12 cellular contexts compared by ENCODE assay signal in genomic region chr15:31308185-31308639, GRCh38. TPM values are rescaled to one million over a fixed set of nuclear protein-coding genes. Genes with fewer than 3 reads are reported as not detected.
DNase-seq lines count a peak whose midpoint lies in the region; ATAC-seq and TF ChIP-seq lines count a peak whose summit lies in the region.
"Had no signal": no experiment of that assay in that cellular context is flagged by ENCODE, and none has a peak within 500 bp of the region (broad histone marks: within the 10 kb centered on the region; RNA-seq: fewer than 3 reads in every experiment).

No MANE protein-coding gene starts in this region.

- DNase-seq in COLO668 (lab: John Stamatoyannopoulos, UW; ENCODE audit: unreplicated experiment) (peak; percentile 62), GM19238 (ENCODE audit: insufficient read length, low spot score) (peak; percentile 42), NB4 (ENCODE audit: low read depth) (peak; percentile 67), iPS-NIHi11 (ENCODE audit: low spot score) (peak; percentile 45), dedifferentiated amniotic fluid mesenchymal stem cell (ENCODE audit: extremely low spot score) (no peak), spleen (no peak), T1000 (lab: John Stamatoyannopoulos, UW) (no peak)
- DNase-seq: MG63; stimulated activated CD4-positive, alpha-beta T cell treated with anti-CD3 and anti-CD28 coated beads, Interleukin-4, amount 100 ng/mL, for 24 hours had no signal

- WGBS in spleen, 5 donors = 39 to 66% (median 53%) methylated on average over 4 to 5 of the region's 5 CpGs

- H3K4me1 ChIP-seq in spleen = peaks cover 0 to 53% (median 35%) of the 10 kb centered on the region in 6 donors

- no peak for ATAC-seq in HG02623 (IDR thresholded peaks at IDR 0.05; ENCODE audit: unreplicated experiment)
- ATAC-seq: SK-N-SH treated with all-trans-retinoic acid at 6 μM for 48 hours had no signal

- peak overlapping the region in 3 of 8 donors; percentile 4 to 59 (median 36) for H3K27ac ChIP-seq in spleen
- H3K27ac ChIP-seq: coronary artery had no signal

- TF ChIP-seq POLR2A in NB4 (IDR thresholded peaks at IDR 0.05; ENCODE audit: extremely low read depth, insufficient read length) (no peak), spleen (IDR thresholded peaks at IDR 0.05) (no peak)

- intact Hi-C loops in spleen (cut with DNase I; ENCODE audit: low total_unique reads) = no loop called here

- no peaks in the 10 kb centered on the region for H3K36me3 ChIP-seq in spleen
- H3K36me3 ChIP-seq: MG63 had no signal

- H3K4me3 ChIP-seq in NB4 (ENCODE audit: low read depth, low read length) (no peak overlapping the region), spleen (no peak overlapping the region)
- H3K4me3 ChIP-seq: coronary artery, MG63 had no signal

- no peaks in the 10 kb centered on the region for H3K27me3 ChIP-seq in spleen (replicated peaks in 1 of 7)
- H3K27me3 ChIP-seq: MG63 had no signal

- peaks cover 0 to 4% (median 3%) of the 10 kb centered on the region in 8 donors for H3K9me3 ChIP-seq in spleen

- TF ChIP-seq CTCF in NB4 (IDR thresholded peaks at IDR 0.05; ENCODE audit: low read depth, low read length) = no peak
- TF ChIP-seq CTCF in spleen (IDR thresholded peaks at IDR 0.05 in 8 of 11, conservative IDR thresholded peaks at IDR 0.05 in 3 of 11) = no peak

RNA-seq across cellular contexts. Expression of gene KLF13, which starts 18.4 kb away (rescaled TPM):
- 100 to 1,000 TPM in 1 of 7 donors, 10 to 100 TPM in 6; 71.6 to 111 (median 85.8) TPM for total RNA-seq in spleen
- 10 to 100 TPM; 21.8 to 43.3 (median 43.1) TPM for polyA plus RNA-seq in spleen

Comparison
In these comparisons a context has a peak if more than half of its experiments do, and no peak if none do; other contexts are left out.
1. DNase-seq: peak in COLO668 (single experiment), GM19238 (single experiment), NB4 (single experiment) and iPS-NIHi11 (single experiment); none in dedifferentiated amniotic fluid mesenchymal stem cell (single experiment), spleen (single experiment) and T1000 (single experiment).